Comparison of ENCODE assay signal across 1 cellular context in the genomic region with DNA sequence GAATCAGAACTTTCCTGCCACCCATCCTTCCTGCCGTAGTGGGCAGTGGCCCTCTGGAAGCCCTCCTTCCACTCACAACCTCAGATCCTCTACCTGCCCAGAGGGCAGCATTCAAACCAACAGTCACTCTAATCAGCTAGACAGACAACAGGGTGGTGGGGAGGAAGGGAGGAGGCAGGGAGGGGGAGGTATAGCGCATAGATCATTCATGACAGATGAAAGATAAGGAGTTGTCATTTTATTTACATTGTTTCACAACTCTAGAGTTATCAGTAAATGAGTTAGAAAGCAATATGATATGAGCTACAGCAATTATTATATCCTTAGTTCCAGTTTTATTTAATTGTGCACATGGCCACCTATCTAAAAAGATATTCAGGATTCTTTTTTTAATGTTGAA.
TF ChIP-seq lines count a peak whose summit lies in the region.

No MANE protein-coding gene starts in this region.

TF ChIP-seq in K562, 482 proteins besides CTCF, POLR2A, EP300 and RAD21 (continued from another document):
- no peak for TF ChIP-seq TAF15 (IDR thresholded peaks at IDR 0.05; ENCODE audit: low read depth, low read length)
- no peak for TF ChIP-seq SIX5 (IDR thresholded peaks at IDR 0.05; ENCODE audit: borderline replicate concordance in 1 of 2, insufficient read depth in 1 of 2, low read depth in 1 of 2, low read length in 2 of 2)
- no peak for TF ChIP-seq HDGF (IDR thresholded peaks at IDR 0.05)
- TF ChIP-seq, protein P1, sequence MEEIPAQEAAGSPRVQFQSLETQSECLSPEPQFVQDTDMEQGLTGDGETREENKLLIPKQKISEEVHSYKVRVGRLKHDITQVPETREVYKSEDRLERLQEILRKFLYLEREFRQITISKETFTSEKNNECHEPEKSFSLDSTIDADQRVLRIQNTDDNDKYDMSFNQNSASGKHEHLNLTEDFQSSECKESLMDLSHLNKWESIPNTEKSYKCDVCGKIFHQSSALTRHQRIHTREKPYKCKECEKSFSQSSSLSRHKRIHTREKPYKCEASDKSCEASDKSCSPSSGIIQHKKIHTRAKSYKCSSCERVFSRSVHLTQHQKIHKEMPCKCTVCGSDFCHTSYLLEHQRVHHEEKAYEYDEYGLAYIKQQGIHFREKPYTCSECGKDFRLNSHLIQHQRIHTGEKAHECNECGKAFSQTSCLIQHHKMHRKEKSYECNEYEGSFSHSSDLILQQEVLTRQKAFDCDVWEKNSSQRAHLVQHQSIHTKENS (CRISPR knock-in tag; IDR thresholded peaks at IDR 0.05): no peak
- no peak for TF ChIP-seq OTX1 (CRISPR knock-in tag; IDR thresholded peaks at IDR 0.05)
- TF ChIP-seq MEIS2 (IDR thresholded peaks at IDR 0.05; ENCODE audit: partially characterized antibody): peak; percentile 96
- TF ChIP-seq MYNN (IDR thresholded peaks at IDR 0.05): no peak
- no peak for TF ChIP-seq MYNN (CRISPR knock-in tag; IDR thresholded peaks at IDR 0.05)
- TF ChIP-seq, protein P2, sequence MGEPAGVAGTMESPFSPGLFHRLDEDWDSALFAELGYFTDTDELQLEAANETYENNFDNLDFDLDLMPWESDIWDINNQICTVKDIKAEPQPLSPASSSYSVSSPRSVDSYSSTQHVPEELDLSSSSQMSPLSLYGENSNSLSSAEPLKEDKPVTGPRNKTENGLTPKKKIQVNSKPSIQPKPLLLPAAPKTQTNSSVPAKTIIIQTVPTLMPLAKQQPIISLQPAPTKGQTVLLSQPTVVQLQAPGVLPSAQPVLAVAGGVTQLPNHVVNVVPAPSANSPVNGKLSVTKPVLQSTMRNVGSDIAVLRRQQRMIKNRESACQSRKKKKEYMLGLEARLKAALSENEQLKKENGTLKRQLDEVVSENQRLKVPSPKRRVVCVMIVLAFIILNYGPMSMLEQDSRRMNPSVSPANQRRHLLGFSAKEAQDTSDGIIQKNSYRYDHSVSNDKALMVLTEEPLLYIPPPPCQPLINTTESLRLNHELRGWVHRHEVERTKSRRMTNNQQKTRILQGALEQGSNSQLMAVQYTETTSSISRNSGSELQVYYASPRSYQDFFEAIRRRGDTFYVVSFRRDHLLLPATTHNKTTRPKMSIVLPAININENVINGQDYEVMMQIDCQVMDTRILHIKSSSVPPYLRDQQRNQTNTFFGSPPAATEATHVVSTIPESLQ (CRISPR knock-in tag; IDR thresholded peaks at IDR 0.05): no peak
- TF ChIP-seq, protein P3, sequence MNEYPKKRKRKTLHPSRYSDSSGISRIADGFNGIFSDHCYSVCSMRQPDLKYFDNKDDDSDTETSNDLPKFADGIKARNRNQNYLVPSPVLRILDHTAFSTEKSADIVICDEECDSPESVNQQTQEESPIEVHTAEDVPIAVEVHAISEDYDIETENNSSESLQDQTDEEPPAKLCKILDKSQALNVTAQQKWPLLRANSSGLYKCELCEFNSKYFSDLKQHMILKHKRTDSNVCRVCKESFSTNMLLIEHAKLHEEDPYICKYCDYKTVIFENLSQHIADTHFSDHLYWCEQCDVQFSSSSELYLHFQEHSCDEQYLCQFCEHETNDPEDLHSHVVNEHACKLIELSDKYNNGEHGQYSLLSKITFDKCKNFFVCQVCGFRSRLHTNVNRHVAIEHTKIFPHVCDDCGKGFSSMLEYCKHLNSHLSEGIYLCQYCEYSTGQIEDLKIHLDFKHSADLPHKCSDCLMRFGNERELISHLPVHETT (CRISPR knock-in tag; conservative IDR thresholded peaks at IDR 0.05 in 1 of 2, IDR thresholded peaks at IDR 0.05 in 1 of 2): no peak
- TF ChIP-seq NRF1 (conservative IDR thresholded peaks at IDR 0.05 in 1 of 2, IDR thresholded peaks at IDR 0.05 in 1 of 2): no peak
- TF ChIP-seq ZNF197 (CRISPR knock-in tag; IDR thresholded peaks at IDR 0.05; ENCODE audit: low read depth): no peak
- no peak for TF ChIP-seq ZNF184 (CRISPR knock-in tag; IDR thresholded peaks at IDR 0.05)
- TF ChIP-seq PHB2 (IDR thresholded peaks at IDR 0.05; ENCODE audit: low read depth): no peak
- TF ChIP-seq, protein P4, sequence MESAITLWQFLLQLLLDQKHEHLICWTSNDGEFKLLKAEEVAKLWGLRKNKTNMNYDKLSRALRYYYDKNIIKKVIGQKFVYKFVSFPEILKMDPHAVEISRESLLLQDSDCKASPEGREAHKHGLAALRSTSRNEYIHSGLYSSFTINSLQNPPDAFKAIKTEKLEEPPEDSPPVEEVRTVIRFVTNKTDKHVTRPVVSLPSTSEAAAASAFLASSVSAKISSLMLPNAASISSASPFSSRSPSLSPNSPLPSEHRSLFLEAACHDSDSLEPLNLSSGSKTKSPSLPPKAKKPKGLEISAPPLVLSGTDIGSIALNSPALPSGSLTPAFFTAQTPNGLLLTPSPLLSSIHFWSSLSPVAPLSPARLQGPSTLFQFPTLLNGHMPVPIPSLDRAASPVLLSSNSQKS (CRISPR knock-in tag; IDR thresholded peaks at IDR 0.05): no peak
- 0 out of 4 replicates have a peak, but pooled peaks of 1 of the 2 experiments have one; percentile 37 for TF ChIP-seq FOXA3 (CRISPR knock-in tag; conservative IDR thresholded peaks at IDR 0.05 in 1 of 2, IDR thresholded peaks at IDR 0.05 in 1 of 2)
- TF ChIP-seq, protein P5, sequence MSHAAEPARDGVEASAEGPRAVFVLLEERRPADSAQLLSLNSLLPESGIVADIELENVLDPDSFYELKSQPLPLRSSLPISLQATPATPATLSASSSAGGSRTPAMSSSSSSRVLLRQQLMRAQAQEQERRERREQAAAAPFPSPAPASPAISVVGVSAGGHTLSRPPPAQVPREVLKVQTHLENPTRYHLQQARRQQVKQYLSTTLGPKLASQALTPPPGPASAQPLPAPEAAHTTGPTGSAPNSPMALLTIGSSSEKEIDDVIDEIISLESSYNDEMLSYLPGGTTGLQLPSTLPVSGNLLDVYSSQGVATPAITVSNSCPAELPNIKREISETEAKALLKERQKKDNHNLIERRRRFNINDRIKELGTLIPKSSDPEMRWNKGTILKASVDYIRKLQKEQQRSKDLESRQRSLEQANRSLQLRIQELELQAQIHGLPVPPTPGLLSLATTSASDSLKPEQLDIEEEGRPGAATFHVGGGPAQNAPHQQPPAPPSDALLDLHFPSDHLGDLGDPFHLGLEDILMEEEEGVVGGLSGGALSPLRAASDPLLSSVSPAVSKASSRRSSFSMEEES (CRISPR knock-in tag; IDR thresholded peaks at IDR 0.05): no peak
- TF ChIP-seq ZNF224 (CRISPR knock-in tag; IDR thresholded peaks at IDR 0.05): no peak
- TF ChIP-seq ZFP30 (CRISPR knock-in tag; IDR thresholded peaks at IDR 0.05; ENCODE audit: borderline replicate concordance): no peak
